In genomic region chr2:233469261-233470006, GRCh38 we compare ENCODE assay signal across 1 cellular context.
TF ChIP-seq lines count a peak whose summit lies in the region.

No MANE protein-coding gene starts in this region.

TF ChIP-seq in SK-N-SH, 30 proteins besides CTCF, POLR2A, EP300 and RAD21 (continued from another document):
- TF ChIP-seq REST (IDR thresholded peaks at IDR 0.05; ENCODE audit: low read depth, low read length) (no peak), SIN3A (IDR thresholded peaks at IDR 0.05; ENCODE audit: borderline replicate concordance, low read depth, low read length) (no peak), USF2 (IDR thresholded peaks at IDR 0.05; ENCODE audit: borderline replicate concordance, low read depth, low read length) (no peak), RXRA (IDR thresholded peaks at IDR 0.05; ENCODE audit: borderline replicate concordance, low read depth) (no peak), NFIC (IDR thresholded peaks at IDR 0.05; ENCODE audit: borderline replicate concordance) (no peak), RFX5 (IDR thresholded peaks at IDR 0.05; ENCODE audit: low read length) (no peak), SMC3 (IDR thresholded peaks at IDR 0.05; ENCODE audit: low read depth, low read length) (no peak), NRF1 (IDR thresholded peaks at IDR 0.05; ENCODE audit: low read depth, low read length) (no peak), GATA2 (CRISPR knock-in tag; IDR thresholded peaks at IDR 0.05) (no peak), TCF12 (IDR thresholded peaks at IDR 0.05) (no peak), MXI1 (IDR thresholded peaks at IDR 0.05; ENCODE audit: low read depth, low read length) (no peak)
